1 cellular context compared by ENCODE assay signal in genomic region chr17:75701288-75701687, GRCh38.
TF ChIP-seq lines count a peak whose summit lies in the region.

No MANE protein-coding gene starts in this region.

TF ChIP-seq in A549, 52 proteins besides CTCF, POLR2A, EP300 and RAD21:
- TF ChIP-seq, protein P1, sequence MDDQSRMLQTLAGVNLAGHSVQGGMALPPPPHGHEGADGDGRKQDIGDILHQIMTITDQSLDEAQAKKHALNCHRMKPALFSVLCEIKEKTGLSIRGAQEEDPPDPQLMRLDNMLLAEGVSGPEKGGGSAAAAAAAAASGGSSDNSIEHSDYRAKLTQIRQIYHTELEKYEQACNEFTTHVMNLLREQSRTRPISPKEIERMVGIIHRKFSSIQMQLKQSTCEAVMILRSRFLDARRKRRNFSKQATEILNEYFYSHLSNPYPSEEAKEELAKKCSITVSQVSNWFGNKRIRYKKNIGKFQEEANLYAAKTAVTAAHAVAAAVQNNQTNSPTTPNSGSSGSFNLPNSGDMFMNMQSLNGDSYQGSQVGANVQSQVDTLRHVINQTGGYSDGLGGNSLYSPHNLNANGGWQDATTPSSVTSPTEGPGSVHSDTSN (IDR thresholded peaks at IDR 0.05): no peak
- TF ChIP-seq SMC3 (IDR thresholded peaks at IDR 0.05): no peak
- TF ChIP-seq MYC (IDR thresholded peaks at IDR 0.05; ENCODE audit: borderline replicate concordance, low read length): no peak
- no peak for TF ChIP-seq HOXB13 (CRISPR knock-in tag; IDR thresholded peaks at IDR 0.05; ENCODE audit: low read depth)
- no peak for TF ChIP-seq MAFK (IDR thresholded peaks at IDR 0.05; ENCODE audit: partially characterized antibody)
- no peak for TF ChIP-seq REST (IDR thresholded peaks at IDR 0.05)
- TF ChIP-seq EHMT2 (IDR thresholded peaks at IDR 0.05; ENCODE audit: low read depth): no peak
- TF ChIP-seq RCOR1 (IDR thresholded peaks at IDR 0.05; ENCODE audit: low read depth, low read length): no peak
- no peak for TF ChIP-seq BHLHE40 (IDR thresholded peaks at IDR 0.05; ENCODE audit: low read depth, low read length)
- no peak for TF ChIP-seq JUN (IDR thresholded peaks at IDR 0.05)
- no peak for TF ChIP-seq NR3C1 (IDR thresholded peaks at IDR 0.05)
- TF ChIP-seq ELK1 (IDR thresholded peaks at IDR 0.05; ENCODE audit: low read depth, low read length): no peak
- TF ChIP-seq ATOH8 (CRISPR knock-in tag; IDR thresholded peaks at IDR 0.05; ENCODE audit: low read depth): no peak
- no peak for TF ChIP-seq RARB (CRISPR knock-in tag; IDR thresholded peaks at IDR 0.05)
- TF ChIP-seq, protein P2, sequence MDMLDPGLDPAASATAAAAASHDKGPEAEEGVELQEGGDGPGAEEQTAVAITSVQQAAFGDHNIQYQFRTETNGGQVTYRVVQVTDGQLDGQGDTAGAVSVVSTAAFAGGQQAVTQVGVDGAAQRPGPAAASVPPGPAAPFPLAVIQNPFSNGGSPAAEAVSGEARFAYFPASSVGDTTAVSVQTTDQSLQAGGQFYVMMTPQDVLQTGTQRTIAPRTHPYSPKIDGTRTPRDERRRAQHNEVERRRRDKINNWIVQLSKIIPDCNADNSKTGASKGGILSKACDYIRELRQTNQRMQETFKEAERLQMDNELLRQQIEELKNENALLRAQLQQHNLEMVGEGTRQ (IDR thresholded peaks at IDR 0.05): no peak
- no peak for TF ChIP-seq MAZ (IDR thresholded peaks at IDR 0.05; ENCODE audit: borderline replicate concordance, low read depth, low read length)
- TF ChIP-seq ZNF302 (CRISPR knock-in tag; IDR thresholded peaks at IDR 0.05): no peak
- TF ChIP-seq EHF (CRISPR knock-in tag; IDR thresholded peaks at IDR 0.05): no peak
